19 cellular contexts compared by ENCODE assay signal in the genomic region with DNA sequence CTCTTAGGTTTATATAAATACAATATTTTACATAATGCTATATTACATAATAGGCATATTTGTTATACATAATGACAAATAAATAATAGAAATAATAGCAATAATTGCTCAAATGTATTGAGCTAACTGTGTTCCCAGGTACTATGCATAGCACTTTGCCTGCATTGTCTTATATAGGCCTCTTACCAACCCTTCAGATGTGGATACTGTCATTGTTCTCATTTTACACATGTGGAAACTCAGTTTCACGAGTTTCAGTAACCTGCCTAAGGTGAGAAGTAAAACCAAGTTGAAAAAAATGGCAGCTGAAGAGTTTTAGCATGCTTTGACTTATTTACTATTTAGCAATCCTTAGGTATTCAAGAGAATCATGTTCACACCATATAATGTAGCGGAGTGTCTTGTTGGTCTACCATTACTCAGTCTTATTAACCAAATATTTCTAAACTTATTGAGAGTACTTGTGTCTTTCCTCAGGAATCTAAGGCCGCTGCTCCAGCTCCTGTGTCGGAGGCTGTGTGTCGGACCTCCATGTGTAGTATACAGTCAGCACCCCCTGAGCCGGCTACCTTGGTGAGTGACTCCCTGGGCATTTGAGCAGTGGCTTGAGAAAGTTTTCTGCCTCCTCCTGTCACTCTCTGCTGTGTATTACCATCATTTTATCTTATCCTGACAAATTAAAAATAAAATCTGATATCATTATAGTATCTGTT.
"Had no signal": no experiment of that assay in that cellular context is flagged by ENCODE, and none has a peak within 500 bp of the region (broad histone marks: within the 10 kb centered on the region; RNA-seq: fewer than 3 reads in every experiment).

No MANE protein-coding gene starts in this region.

- H3K9me3 ChIP-seq: esophagus muscularis mucosa, gastroesophageal sphincter, ovary, right atrium auricular region, sigmoid colon, tibial artery, upper lobe of left lung, vagina had no signal

- H3K4me3 Mint-ChIP-seq: dendritic cell treated with granulocyte-macrophage colony-stimulating factor and Interleukin-4, amounts not matched to agents 40 ng/mL and 50 ng/mL, for 4 days; effector memory CD8-positive, alpha-beta T cell; naive B cell had no signal

- H3K4me1 ChIP-seq: tibial artery, upper lobe of left lung had no signal

- H3K4me1 Mint-ChIP-seq: naive B cell had no signal

- H3K27ac ChIP-seq: gastroesophageal sphincter, ovary, sigmoid colon, tibial artery, upper lobe of left lung, vagina had no signal

- DNase-seq: effector memory CD8-positive, alpha-beta T cell; glutamatergic neuron; islet precursor cell; mesendoderm; naive B cell; nucleus accumbens; ovary; sigmoid colon; stimulated activated naive CD8-positive, alpha-beta T cell treated with anti-CD3 and anti-CD28 coated beads, Interleukin-15, Interleukin-2, amounts not matched to agents 100 U/mL and 50 U/mL, for 24 hours; tibial artery; upper lobe of left lung had no signal

- H3K27ac Mint-ChIP-seq: dendritic cell treated with granulocyte-macrophage colony-stimulating factor and Interleukin-4, amounts not matched to agents 40 ng/mL and 50 ng/mL, for 4 days had no signal

- H3K27me3 Mint-ChIP-seq: dendritic cell treated with granulocyte-macrophage colony-stimulating factor and Interleukin-4, amounts not matched to agents 40 ng/mL and 50 ng/mL, for 4 days; effector memory CD8-positive, alpha-beta T cell; naive B cell had no signal

- H3K27me3 ChIP-seq: esophagus muscularis mucosa, gastroesophageal sphincter, ovary, right atrium auricular region, sigmoid colon, tibial artery, upper lobe of left lung, vagina had no signal

- H3K9me3 Mint-ChIP-seq: dendritic cell treated with granulocyte-macrophage colony-stimulating factor and Interleukin-4, amounts not matched to agents 40 ng/mL and 50 ng/mL, for 4 days; effector memory CD8-positive, alpha-beta T cell; naive B cell had no signal

- H3K4me3 ChIP-seq: esophagus muscularis mucosa, gastroesophageal sphincter, lung, ovary, right atrium auricular region, sigmoid colon, skin epidermis, tibial artery, upper lobe of left lung, vagina had no signal

- ATAC-seq: effector memory CD8-positive, alpha-beta T cell; gastroesophageal sphincter; left lobe of liver; stimulated activated naive CD8-positive, alpha-beta T cell treated with anti-CD3 and anti-CD28 coated beads, Interleukin-15, Interleukin-2, amounts not matched to agents 100 U/mL and 50 U/mL, for 24 hours had no signal

- H3K36me3 ChIP-seq: ovary had no signal
